ENCODE assay signal across 13 cellular contexts in the genomic region with DNA sequence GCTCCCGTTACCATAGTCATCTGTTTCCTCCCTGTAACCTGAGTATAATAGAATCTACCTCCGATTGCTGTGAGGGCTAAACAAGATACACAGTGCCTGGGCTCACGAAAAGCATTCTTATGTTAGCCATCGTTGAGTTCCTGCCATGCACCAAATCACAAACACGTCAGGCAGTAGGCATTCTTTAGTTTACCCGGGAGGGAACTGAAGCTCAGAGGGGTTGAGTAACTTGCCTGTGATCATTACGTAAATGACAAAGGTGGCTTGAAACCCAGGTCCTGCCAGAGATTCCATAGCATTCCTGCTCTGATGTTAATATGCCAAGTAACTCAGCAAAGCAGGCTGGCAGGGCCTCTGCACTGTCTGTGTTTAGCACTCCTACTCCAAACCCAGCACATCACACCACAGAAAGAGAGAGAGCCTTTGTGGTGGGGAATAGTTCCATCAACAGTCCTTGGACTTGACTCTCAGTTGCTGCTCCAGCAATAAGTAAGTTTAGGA. TPM values are rescaled to one million over a fixed set of nuclear protein-coding genes. Genes with fewer than 3 reads are reported as not detected.
DNase-seq lines count a peak whose midpoint lies in the region; ATAC-seq and TF ChIP-seq lines count a peak whose summit lies in the region.
"Had no signal": no experiment of that assay in that cellular context is flagged by ENCODE, and none has a peak within 500 bp of the region (broad histone marks: within the 10 kb centered on the region; RNA-seq: fewer than 3 reads in every experiment).

No MANE protein-coding gene starts in this region.

- H3K4me3 ChIP-seq in NT2/D1 (ENCODE audit: insufficient read length, low read depth) (no peak overlapping the region), fibroblast of the aortic adventitia (ENCODE audit: low read depth, low read length) (no peak overlapping the region), BE2C (ENCODE audit: low read depth, low read length) (no peak overlapping the region)

- no peaks in the 10 kb centered on the region for H3K9me3 Mint-ChIP-seq in nephron progenitor cell
- H3K9me3 Mint-ChIP-seq in osteocyte (ENCODE audit: unreplicated experiment) = no peaks in the 10 kb centered on the region
- H3K9me3 Mint-ChIP-seq: activated naive CD4-positive, alpha-beta T cell treated with anti-CD3 and anti-CD28 coated beads, Interleukin-2, amount 50 U/mL, for 24 hours had no signal

- no peak for ATAC-seq in HG03521 (IDR thresholded peaks at IDR 0.05; ENCODE audit: unreplicated experiment)

- H3K27me3 ChIP-seq in NT2/D1 (ENCODE audit: insufficient read depth, insufficient read length) = peaks cover 26% of the 10 kb centered on the region
- peaks cover 3% of the 10 kb centered on the region for H3K27me3 ChIP-seq in BE2C

- DNase-seq in ELR (ENCODE audit: low read depth) (peak; percentile 33), NT2/D1 (ENCODE audit: low read depth, low spot score) (no peak), fibroblast of the aortic adventitia (ENCODE audit: low read depth) (peak; percentile 20), nephron progenitor cell (no peak), NCI-H1105 treated with DMSO at 0.1 percent for 48 hours (lab: John Stamatoyannopoulos, UW) (no peak), BE2C (no peak), osteocyte (ENCODE audit: extremely low spot score, unreplicated experiment) (no peak)
- DNase-seq: transverse colon had no signal

- H3K4me1 Mint-ChIP-seq in nephron progenitor cell = peaks cover 29% of the 10 kb centered on the region
- no peaks in the 10 kb centered on the region for H3K4me1 Mint-ChIP-seq in osteocyte (ENCODE audit: unreplicated experiment)

- no peak for TF ChIP-seq CTCF in fibroblast of the aortic adventitia (IDR thresholded peaks at IDR 0.05; ENCODE audit: insufficient read depth, low read length)
- TF ChIP-seq CTCF in nephron progenitor cell (IDR thresholded peaks at IDR 0.05) = no peak
- TF ChIP-seq CTCF in BE2C (IDR thresholded peaks at IDR 0.05; ENCODE audit: low read depth, low read length) = no peak
- no peak for TF ChIP-seq CTCF in osteocyte (IDR thresholded peaks at IDR 0.05)

- no peaks in the 10 kb centered on the region for H3K36me3 Mint-ChIP-seq in nephron progenitor cell (ENCODE audit: low read depth)
- H3K36me3 Mint-ChIP-seq in osteocyte (ENCODE audit: unreplicated experiment) = no peaks in the 10 kb centered on the region
- H3K36me3 Mint-ChIP-seq: activated naive CD4-positive, alpha-beta T cell treated with anti-CD3 and anti-CD28 coated beads, Interleukin-2, amount 50 U/mL, for 24 hours had no signal

- H3K36me3 ChIP-seq in NT2/D1 (ENCODE audit: insufficient read depth, insufficient read length, low read length) (no peaks in the 10 kb centered on the region), BE2C (no peaks in the 10 kb centered on the region)
- H3K36me3 ChIP-seq: transverse colon had no signal

- H3K4me1 ChIP-seq in NT2/D1 (ENCODE audit: insufficient read depth, insufficient read length) = peaks cover 10% of the 10 kb centered on the region
- peaks cover under 1% of the 10 kb centered on the region; the same call in 1 of the 2 replicates for H3K4me1 ChIP-seq in BE2C

- H3K9ac ChIP-seq in NT2/D1 (ENCODE audit: insufficient read length, low read depth) = peak overlapping the region; percentile 2

- no peaks in the 10 kb centered on the region for H3K9me3 ChIP-seq in NT2/D1 (ENCODE audit: insufficient read depth, low read length)
- no peaks in the 10 kb centered on the region for H3K9me3 ChIP-seq in BE2C
- H3K9me3 ChIP-seq: transverse colon had no signal

- H3K4me3 Mint-ChIP-seq in nephron progenitor cell (peak overlapping the region; percentile 82), osteocyte (ENCODE audit: unreplicated experiment) (no peak overlapping the region)
- H3K4me3 Mint-ChIP-seq: activated naive CD4-positive, alpha-beta T cell treated with anti-CD3 and anti-CD28 coated beads, Interleukin-2, amount 50 U/mL, for 24 hours had no signal

- H3K27me3 Mint-ChIP-seq in nephron progenitor cell (ENCODE audit: low read depth, poor library complexity) (peaks cover 62% of the 10 kb centered on the region), osteocyte (ENCODE audit: unreplicated experiment) (peaks cover 56% of the 10 kb centered on the region)
- H3K27me3 Mint-ChIP-seq: activated naive CD4-positive, alpha-beta T cell treated with anti-CD3 and anti-CD28 coated beads, Interleukin-2, amount 50 U/mL, for 24 hours had no signal

- H3K27ac Mint-ChIP-seq in nephron progenitor cell (peak overlapping the region; percentile 29), osteocyte (ENCODE audit: unreplicated experiment) (no peak overlapping the region)

RNA-seq across cellular contexts. Expression of gene SCN2B, which starts 1.4 kb away (rescaled TPM):
- total RNA-seq in fibroblast of the aortic adventitia (ENCODE audit: low replicate concordance) (0.33 TPM in 1 of 2 replicates, not detected in the other), osteocyte (not detected in 2 replicates)
- polyA plus RNA-seq in BE2C (2012; ENCODE audit: insufficient read depth, insufficient read length, low read depth) = 0.08 TPM
- total RNA-seq: endothelial cell of umbilical vein, HT-29, mesenteric fat pad had no signal
- polyA plus RNA-seq: endothelial cell of umbilical vein had no signal

RNA-seq across cellular contexts. Expression of gene SCN4B, which starts 22.5 kb away (rescaled TPM):
- under 0.01 and 0.25 TPM in 2 replicates for total RNA-seq in fibroblast of the aortic adventitia (ENCODE audit: low replicate concordance)
- polyA plus RNA-seq in BE2C (2012; ENCODE audit: insufficient read depth, insufficient read length, low read depth) = 0.29 TPM
- total RNA-seq in osteocyte = 0.08 TPM in 1 of 2 replicates, not detected in the other
- total RNA-seq: HT-29 had no signal

RNA-seq across cellular contexts. Expression of gene JAML, which starts 49.7 kb away (rescaled TPM):
- not detected in 2 replicates for total RNA-seq in fibroblast of the aortic adventitia (ENCODE audit: low replicate concordance)
- polyA plus RNA-seq in BE2C (2012; ENCODE audit: insufficient read depth, insufficient read length, low read depth) = not detected
- not detected in 2 replicates for total RNA-seq in osteocyte
- total RNA-seq: HT-29 had no signal

Comparison
In these comparisons a context has a peak if more than half of its experiments do, and no peak if none do; other contexts are left out.
1. DNase-seq: peak in ELR (single experiment) and fibroblast of the aortic adventitia (single experiment); none in NT2/D1 (single experiment), nephron progenitor cell (single experiment), NCI-H1105 treated with DMSO at 0.1 percent for 48 hours (single experiment), BE2C (single experiment) and osteocyte (single experiment).